In the genomic region with DNA sequence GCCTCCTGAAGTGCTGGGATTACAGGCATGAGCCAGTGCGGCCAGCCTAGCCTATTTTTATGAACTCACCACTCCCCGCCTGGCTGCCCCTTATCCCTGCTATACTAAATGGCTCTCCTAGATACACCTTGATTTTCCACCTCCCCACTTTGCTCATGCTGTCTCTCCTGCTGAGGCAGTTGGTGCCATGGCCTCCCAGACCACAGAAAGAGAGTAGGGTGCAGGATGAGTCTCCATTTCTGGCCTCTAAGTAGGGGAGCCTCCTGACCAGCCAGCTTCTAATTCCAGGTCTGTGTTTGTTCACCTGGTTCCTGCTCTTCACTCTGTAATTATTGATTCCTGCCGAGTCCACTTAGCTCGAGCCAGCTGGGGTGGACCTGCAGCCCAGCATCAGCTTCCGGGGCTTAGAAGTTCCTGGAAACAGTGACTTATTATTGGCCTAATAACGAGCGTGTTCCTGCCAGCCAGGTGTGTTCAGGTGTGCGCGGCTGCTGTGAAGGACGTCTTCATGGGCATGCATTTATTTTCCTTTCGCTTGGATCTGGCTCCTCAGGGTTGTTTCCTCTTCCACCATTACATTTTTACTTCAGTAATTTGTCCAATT, we compare ENCODE assay signal across 1 cellular context.
TF ChIP-seq lines count a peak whose summit lies in the region.

No MANE protein-coding gene starts in this region.

TF ChIP-seq in H1, 55 proteins besides CTCF, POLR2A, EP300 and RAD21 (continued from another document):
- TF ChIP-seq HDAC6 (IDR thresholded peaks at IDR 0.05; ENCODE audit: low read depth, low read length), result no peak
- TF ChIP-seq, protein P1, sequence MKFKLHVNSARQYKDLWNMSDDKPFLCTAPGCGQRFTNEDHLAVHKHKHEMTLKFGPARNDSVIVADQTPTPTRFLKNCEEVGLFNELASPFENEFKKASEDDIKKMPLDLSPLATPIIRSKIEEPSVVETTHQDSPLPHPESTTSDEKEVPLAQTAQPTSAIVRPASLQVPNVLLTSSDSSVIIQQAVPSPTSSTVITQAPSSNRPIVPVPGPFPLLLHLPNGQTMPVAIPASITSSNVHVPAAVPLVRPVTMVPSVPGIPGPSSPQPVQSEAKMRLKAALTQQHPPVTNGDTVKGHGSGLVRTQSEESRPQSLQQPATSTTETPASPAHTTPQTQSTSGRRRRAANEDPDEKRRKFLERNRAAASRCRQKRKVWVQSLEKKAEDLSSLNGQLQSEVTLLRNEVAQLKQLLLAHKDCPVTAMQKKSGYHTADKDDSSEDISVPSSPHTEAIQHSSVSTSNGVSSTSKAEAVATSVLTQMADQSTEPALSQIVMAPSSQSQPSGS (IDR thresholded peaks at IDR 0.05; ENCODE audit: low read length), result no peak
- TF ChIP-seq JUND (IDR thresholded peaks at IDR 0.05; ENCODE audit: low read length), result no peak
- no peak for TF ChIP-seq SAP30 (IDR thresholded peaks at IDR 0.05; ENCODE audit: insufficient read depth, insufficient replicate concordance, low read length)
- TF ChIP-seq SP2 (IDR thresholded peaks at IDR 0.05; ENCODE audit: low read length), result no peak
- TF ChIP-seq MAFK (IDR thresholded peaks at IDR 0.05; ENCODE audit: low read depth, low read length), result no peak
- no peak for TF ChIP-seq CBX8 (IDR thresholded peaks at IDR 0.05; ENCODE audit: borderline replicate concordance, low read depth, low read length)
- no peak for TF ChIP-seq POU5F1 (IDR thresholded peaks at IDR 0.05; ENCODE audit: low read depth, low read length)
- TF ChIP-seq CBX5 (IDR thresholded peaks at IDR 0.05; ENCODE audit: low read depth, low read length), result no peak
- TF ChIP-seq HDAC2 (IDR thresholded peaks at IDR 0.05; ENCODE audit: borderline replicate concordance in 1 of 2, low read depth in 2 of 2, low read length in 2 of 2), result no peak
- TF ChIP-seq TBP (IDR thresholded peaks at IDR 0.05; ENCODE audit: low read depth, low read length), result no peak
- no peak for TF ChIP-seq TCF12 (IDR thresholded peaks at IDR 0.05; ENCODE audit: low read depth, low read length)
- TF ChIP-seq SIRT6 (IDR thresholded peaks at IDR 0.05; ENCODE audit: low read length), result no peak
- TF ChIP-seq EZH2 (IDR thresholded peaks at IDR 0.05; ENCODE audit: low read depth, low read length, severe bottlenecking), result no peak
- TF ChIP-seq TAF7 (optimal IDR thresholded peaks at IDR 0.05; ENCODE audit: borderline replicate concordance, low read depth, low read length), result no peak
- TF ChIP-seq GTF2F1 (IDR thresholded peaks at IDR 0.05; ENCODE audit: borderline replicate concordance, low read depth, low read length), result no peak
- no peak for TF ChIP-seq YY1 (IDR thresholded peaks at IDR 0.05; ENCODE audit: low read depth, low read length)
- no peak for TF ChIP-seq EGR1 (IDR thresholded peaks at IDR 0.05; ENCODE audit: borderline replicate concordance, low read depth, low read length)
- no peak for TF ChIP-seq CEBPB (IDR thresholded peaks at IDR 0.05; ENCODE audit: low read depth, low read length)
TF ChIP-seq in H1: peak in this region for 0.
